8 cellular contexts compared by ENCODE assay signal in the genomic region with DNA sequence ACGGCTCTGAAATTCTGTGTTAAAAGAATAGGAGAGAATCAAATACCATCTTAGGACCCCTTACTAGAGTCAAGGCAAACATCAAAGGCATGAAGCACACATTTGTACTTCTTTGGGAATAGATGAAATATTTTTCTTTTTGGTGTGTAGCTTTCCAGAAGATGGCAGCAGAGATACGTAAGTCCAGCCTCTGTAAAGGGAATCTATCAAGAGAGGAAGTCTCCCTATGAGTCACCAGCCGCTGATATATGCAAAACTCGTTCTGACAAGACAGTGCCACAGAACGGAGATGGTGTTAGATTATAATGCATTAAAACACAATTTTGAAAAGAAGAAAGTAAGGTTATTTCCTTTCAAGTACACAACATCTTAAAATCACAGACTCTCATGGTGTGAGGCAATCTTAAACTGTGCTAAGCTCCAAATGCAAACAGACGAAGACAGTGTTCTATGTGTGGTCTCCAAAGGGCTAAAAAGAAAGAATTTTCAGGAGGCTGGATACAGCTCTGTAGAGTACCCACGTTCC.
A peak's percentile ranks its signal among the peaks of the same experiment; 100 is the strongest.
DNase-seq lines count a peak whose midpoint lies in the region; ATAC-seq and TF ChIP-seq lines count a peak whose summit lies in the region.

No MANE protein-coding gene starts in this region.

- H3K27me3 Mint-ChIP-seq in brain: no peaks in the 10 kb centered on the region

- in situ Hi-C loops in ACHN (cut with HindIII; ENCODE audit: low pct_ligation_motif_present, low pct_unique_long_range_greater_than_20kb, low sequenced_read_pairs): no loop called here

- H3K9me3 Mint-ChIP-seq in brain: peaks cover 6 to 14% (median 10%) of the 10 kb centered on the region in 5 experiments

- peaks cover 3% of the 10 kb centered on the region for H3K4me1 Mint-ChIP-seq in brain

- ATAC-seq in GM18499 (IDR thresholded peaks at IDR 0.05; ENCODE audit: insufficient read depth, unreplicated experiment) (peak; percentile 99), HG02852 (IDR thresholded peaks at IDR 0.05; ENCODE audit: unreplicated experiment) (peak; percentile 100), SK-N-SH treated with all-trans-retinoic acid at 6 μM for 48 hours (peak; percentile 98)

- peak; percentile 82 to 85 for TF ChIP-seq CTCF in brain (conservative IDR thresholded peaks at IDR 0.05)

- H3K27ac Mint-ChIP-seq in brain: no peak overlapping the region

- H3K4me3 Mint-ChIP-seq in brain: no peak overlapping the region

- peak; percentile 87 for DNase-seq in ACHN
- DNase-seq in NCI-H1105 treated with DMSO at 0.1 percent for 48 hours (lab: John Stamatoyannopoulos, UW): peak; percentile 85
- DNase-seq in iris pigment epithelial cell (ENCODE audit: low read depth): peak; percentile 93
- DNase-seq in stimulated activated CD4-positive, alpha-beta T cell treated with anti-CD3 and anti-CD28 coated beads, Interleukin-15, amount 100 ng/mL, for 48 hours (ENCODE audit: low read depth in 2 of 2): peak; percentile 42 to 55

- H3K36me3 Mint-ChIP-seq in brain: peaks cover 9% of the 10 kb centered on the region

TF ChIP-seq in SK-N-SH treated with all-trans-retinoic acid at 6 μM for 48 hours, 23 proteins besides CTCF, POLR2A, EP300 and RAD21:
- no peak for TF ChIP-seq ESRRG (CRISPR knock-in tag; IDR thresholded peaks at IDR 0.05)

Comparison
In these comparisons a context has a peak if more than half of its experiments do, and no peak if none do; other contexts are left out.
1. Peak in every context shown above with its lines: DNase-seq and ATAC-seq.